Comparison of ENCODE assay signal across 1 cellular context in genomic region chr20:22460803-22461202, GRCh38.
A peak's percentile ranks its signal among the peaks of the same experiment; 100 is the strongest.
TF ChIP-seq lines count a peak whose summit lies in the region.

No MANE protein-coding gene starts in this region.

TF ChIP-seq in liver, 16 proteins besides CTCF, POLR2A, EP300 and RAD21 (continued from another document):
- TF ChIP-seq TAF1 (conservative IDR thresholded peaks at IDR 0.05): no peak
- TF ChIP-seq FOXA2 (IDR thresholded peaks at IDR 0.05): peak; percentile 28
